In the genomic region with DNA sequence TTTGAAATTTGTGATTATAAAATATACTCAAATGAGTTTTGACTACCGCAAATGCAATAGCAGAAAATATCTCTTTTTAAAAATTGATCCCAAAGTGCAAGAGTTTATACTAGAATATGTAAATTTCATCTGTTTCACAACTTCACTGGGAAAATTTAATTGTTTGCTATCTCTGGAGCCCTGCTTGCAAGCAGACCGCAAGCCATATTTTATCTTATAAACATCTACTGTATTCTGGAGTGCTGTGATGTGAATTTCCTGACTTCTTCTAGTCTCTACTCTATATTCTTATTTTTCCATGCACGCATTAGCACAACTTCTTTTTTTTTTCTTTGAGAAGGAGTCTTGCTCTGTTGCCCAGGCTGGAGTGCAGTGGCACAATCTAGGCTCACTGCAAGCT, we compare ENCODE assay signal across 18 cellular contexts.
"Had no signal": no experiment of that assay in that cellular context is flagged by ENCODE, and none has a peak within 500 bp of the region (broad histone marks: within the 10 kb centered on the region; RNA-seq: fewer than 3 reads in every experiment).

No MANE protein-coding gene starts in this region.

- H3K27ac ChIP-seq: colonic mucosa, dorsolateral prefrontal cortex, esophagus muscularis mucosa, foreskin keratinocyte, gastroesophageal sphincter, heart left ventricle, left lung, lower lobe of right lung had no signal

- ATAC-seq: foreskin keratinocyte; gastroesophageal sphincter; heart left ventricle; left cardiac atrium; left lung; left ventricle myocardium superior; lower lobe of right lung; mucosa of descending colon; naive thymus-derived CD8-positive, alpha-beta T cell had no signal

- DNase-seq: colonic mucosa; dermis blood vessel endothelial cell; dorsolateral prefrontal cortex; effector CD4-positive, alpha-beta T cell; effector memory CD4-positive, alpha-beta T cell; foreskin keratinocyte; heart left ventricle; hippocampal formation; left cardiac atrium; left lung; left ventricle myocardium superior; lower lobe of right lung; mesenchymal stem cell; mucosa of descending colon; naive B cell; naive thymus-derived CD8-positive, alpha-beta T cell had no signal

- H3K4me3 ChIP-seq: colonic mucosa, dorsolateral prefrontal cortex, esophagus muscularis mucosa, gastroesophageal sphincter, heart left ventricle, left lung, lower lobe of right lung, mucosa of descending colon had no signal

- H3K36me3 ChIP-seq: colonic mucosa had no signal

- H3K9me3 ChIP-seq: colonic mucosa, esophagus muscularis mucosa, gastroesophageal sphincter, heart left ventricle, left lung, lower lobe of right lung, mucosa of descending colon had no signal
